8 cellular contexts compared by ENCODE assay signal in genomic region chr20:45833883-45834796, GRCh38. TPM values are rescaled to one million over a fixed set of nuclear protein-coding genes. Genes with fewer than 3 reads are reported as not detected.
DNase-seq lines count a peak whose midpoint lies in the region; ATAC-seq and TF ChIP-seq lines count a peak whose summit lies in the region.

No MANE protein-coding gene starts in this region.

- TF ChIP-seq POLR2A in esophagus squamous epithelium (IDR thresholded peaks at IDR 0.05) (peak in 2 of 4 donors; percentile 16 to 61), stomach (IDR thresholded peaks at IDR 0.05) (no peak)

- H3K4me1 Mint-ChIP-seq in activated T-cell treated with anti-CD3 and anti-CD28 coated beads, Interleukin-2, amount 50 U/mL, for 24 hours (ENCODE audit: low read depth), result peaks cover 12% of the 10 kb centered on the region

- no peaks in the 10 kb centered on the region for H3K27me3 Mint-ChIP-seq in activated T-cell treated with anti-CD3 and anti-CD28 coated beads, Interleukin-2, amount 50 U/mL, for 24 hours

- peak; percentile 41 for DNase-seq in NCI-H1436 (lab: John Stamatoyannopoulos, UW)
- DNase-seq in NCI-H1436 treated with DMSO at 0.1 percent for 48 hours (lab: John Stamatoyannopoulos, UW), result no peak
- DNase-seq in NCI-H345 treated with DMSO at 0.1 percent for 48 hours (lab: John Stamatoyannopoulos, UW; ENCODE audit: unreplicated experiment), result peak; percentile 66
- peak; percentile 74 for DNase-seq in activated T-cell treated with anti-CD3 and anti-CD28 coated beads, Interleukin-2, amount 50 U/mL, for 24 hours
- DNase-seq in esophagus squamous epithelium (lab: John Stamatoyannopoulos, UW), result no peak
- DNase-seq in mucosa of gallbladder (ENCODE audit: low spot score), result peak; percentile 58
- DNase-seq in stomach, result peak; percentile 69

- peak overlapping the region; percentile 88 to 95 (median 91) for H3K27ac ChIP-seq in esophagus squamous epithelium
- H3K27ac ChIP-seq in stomach, result peak overlapping the region; percentile 87 to 97 (median 94)

- WGBS in esophagus squamous epithelium, 2 donors, result 17 to 41% methylated on average over 10 to 13 of the region's 71 CpGs
- 3 to 12% (median 6%) methylated on average over 25 to 71 of the region's 71 CpGs for WGBS in stomach, 5 donors

- H3K9me3 ChIP-seq in esophagus squamous epithelium (no peaks in the 10 kb centered on the region), stomach (no peaks in the 10 kb centered on the region)

- peak overlapping the region; percentile 58 to 85 (median 78) for H3K4me3 ChIP-seq in esophagus squamous epithelium
- peak overlapping the region; percentile 61 to 81 (median 73) for H3K4me3 ChIP-seq in stomach

- H3K4me1 ChIP-seq in esophagus squamous epithelium, result peaks cover 30 to 61% (median 33%) of the 10 kb centered on the region in 3 donors
- H3K4me1 ChIP-seq in stomach, result peaks cover 26 to 65% (median 47%) of the 10 kb centered on the region in 4 donors

- H3K36me3 ChIP-seq in esophagus squamous epithelium (peaks cover 0 to 24% (median 0%) of the 10 kb centered on the region in 3 donors), stomach (peaks cover 0 to 22% (median 7%) of the 10 kb centered on the region in 4 donors)

- no peaks in the 10 kb centered on the region for H3K9me3 Mint-ChIP-seq in activated T-cell treated with anti-CD3 and anti-CD28 coated beads, Interleukin-2, amount 50 U/mL, for 24 hours

- H3K36me3 Mint-ChIP-seq in activated T-cell treated with anti-CD3 and anti-CD28 coated beads, Interleukin-2, amount 50 U/mL, for 24 hours (ENCODE audit: low read depth), result no peaks in the 10 kb centered on the region

- intact Hi-C loops in esophagus squamous epithelium (cut with DNase I), result no loop called here
- intact Hi-C loops in stomach (cut with DNase I; ENCODE audit: low total_unique reads), result no loop called here

- H3K27me3 ChIP-seq in esophagus squamous epithelium (no peaks in the 10 kb centered on the region), stomach (no peaks in the 10 kb centered on the region)

- TF ChIP-seq EP300 in stomach (IDR thresholded peaks at IDR 0.05), result no peak

- H3K4me3 Mint-ChIP-seq in activated T-cell treated with anti-CD3 and anti-CD28 coated beads, Interleukin-2, amount 50 U/mL, for 24 hours, result peak overlapping the region; percentile 71

- no peak overlapping the region for H3K27ac Mint-ChIP-seq in activated T-cell treated with anti-CD3 and anti-CD28 coated beads, Interleukin-2, amount 50 U/mL, for 24 hours

- TF ChIP-seq CTCF in esophagus squamous epithelium (IDR thresholded peaks at IDR 0.05) (no peak), stomach (IDR thresholded peaks at IDR 0.05) (no peak)

- no peak for ATAC-seq in GM21423 (IDR thresholded peaks at IDR 0.05; ENCODE audit: unreplicated experiment)

RNA-seq across cellular contexts. Expression of gene SNX21, which starts 0.5 kb away (rescaled TPM):
- 10 to 100 TPM; 21.2 to 43.2 (median 37.4) TPM for total RNA-seq in esophagus squamous epithelium
- 34.6 TPM for total RNA-seq in mucosa of gallbladder
- total RNA-seq in stomach, result 100 to 1,000 TPM in 1 of 5 donors, 10 to 100 TPM in 4; 20.4 to 120 (median 48.3) TPM
- polyA plus RNA-seq in stomach, result 10 to 100 TPM; 15.2 to 23.5 (median 16.7) TPM

RNA-seq across cellular contexts. Expression of gene TNNC2, which starts 7.0 kb away (rescaled TPM):
- 1 to 10 TPM in 1 of 4 donors, not detected in 3; 1.1 TPM for total RNA-seq in esophagus squamous epithelium
- total RNA-seq in mucosa of gallbladder, result 0.81 TPM
- 1 to 10 TPM in 1 of 5 donors, not detected in 4; 4.9 TPM for total RNA-seq in stomach
- polyA plus RNA-seq in stomach, result 10 to 100 TPM in 1 of 3 donors, 1 to 10 TPM in 1, not detected in 1; 3.0 to 12.4 TPM

RNA-seq across cellular contexts. Expression of gene UBE2C, which starts 21.7 kb away (rescaled TPM):
- total RNA-seq in esophagus squamous epithelium, result 10 to 100 TPM; 17.4 to 54.4 (median 31.2) TPM
- 2.9 TPM for total RNA-seq in mucosa of gallbladder
- total RNA-seq in stomach, result 10 to 100 TPM in 4 of 5 donors, not detected in 1; 10.5 to 37.5 (median 13.4) TPM
- polyA plus RNA-seq in stomach, result 10 to 100 TPM; 13.1 to 72.2 (median 39.0) TPM

RNA-seq across cellular contexts. Expression of gene ACOT8, which starts 23.1 kb away (rescaled TPM):
- total RNA-seq in esophagus squamous epithelium, result 10 to 100 TPM; 27.7 to 35.0 (median 31.1) TPM
- total RNA-seq in mucosa of gallbladder, result 35.7 TPM
- 100 to 1,000 TPM in 3 of 5 donors, 10 to 100 TPM in 2; 26.6 to 216 (median 131) TPM for total RNA-seq in stomach
- polyA plus RNA-seq in stomach, result 10 to 100 TPM; 36.8 to 63.7 (median 58.3) TPM

RNA-seq across cellular contexts. Expression of gene ZSWIM3, which starts 23.3 kb away (rescaled TPM):
- total RNA-seq in esophagus squamous epithelium, result 1 to 10 TPM; 1.1 to 3.2 (median 2.5) TPM
- 4.7 TPM for total RNA-seq in mucosa of gallbladder
- total RNA-seq in stomach, result 1 to 10 TPM in 2 of 5 donors, under 1 TPM in 2, not detected in 1; 0.87 to 2.3 (median 1.6) TPM
- 1 to 10 TPM; 1.4 to 2.1 (median 1.8) TPM for polyA plus RNA-seq in stomach

Comparison
In these comparisons a context has a peak if more than half of its experiments do, and no peak if none do; other contexts are left out.
1. DNase-seq: peak in NCI-H1436 (single experiment), NCI-H345 treated with DMSO at 0.1 percent for 48 hours (single experiment), activated T-cell treated with anti-CD3 and anti-CD28 coated beads, Interleukin-2, amount 50 U/mL, for 24 hours (single experiment), mucosa of gallbladder (single experiment) and stomach (single experiment); none in NCI-H1436 treated with DMSO at 0.1 percent for 48 hours (single experiment) and esophagus squamous epithelium (single experiment).